7 cellular contexts compared by ENCODE assay signal in genomic region chr20:22027423-22027822, GRCh38.
"Had no signal": no experiment of that assay in that cellular context is flagged by ENCODE, and none has a peak within 500 bp of the region (broad histone marks: within the 10 kb centered on the region; RNA-seq: fewer than 3 reads in every experiment).

No MANE protein-coding gene starts in this region.

- DNase-seq: Karpas-422, KBM-7, KG1 had no signal

- H3K36me3 Mint-ChIP-seq: IgD-negative memory B cell had no signal

- H3K9ac ChIP-seq: KMS-11 had no signal

- H3K4me1 Mint-ChIP-seq: IgD-negative memory B cell had no signal

- H3K27ac ChIP-seq: HL-60, KMS-11 had no signal

- H3K27me3 Mint-ChIP-seq: IgD-negative memory B cell had no signal

- FAIRE-seq: HTR-8/SVneo had no signal

- H3K27ac Mint-ChIP-seq: IgD-negative memory B cell had no signal

- H3K4me2 ChIP-seq: KMS-11 had no signal

- H3K4me3 Mint-ChIP-seq: IgD-negative memory B cell had no signal
